20 cellular contexts compared by ENCODE assay signal in genomic region chr5:66469684-66470083, GRCh38.
DNase-seq lines count a peak whose midpoint lies in the region; ATAC-seq and FAIRE-seq lines count a peak whose summit lies in the region.
"Had no signal": no experiment of that assay in that cellular context is flagged by ENCODE, and none has a peak within 500 bp of the region (broad histone marks: within the 10 kb centered on the region; RNA-seq: fewer than 3 reads in every experiment).

No MANE protein-coding gene starts in this region.

- DNase-seq in KBM-7, result peak; percentile 3
- DNase-seq in RKO (ENCODE audit: low spot score), result peak; percentile 19
- DNase-seq in kidney tubule cell (ENCODE audit: low spot score), result peak; percentile 2
- DNase-seq in NCI-H82 (lab: John Stamatoyannopoulos, UW), result no peak
- no peak for DNase-seq in urothelium cell line (ENCODE audit: low spot score)
- DNase-seq: BE2C, GDM1, H7, KG1, NCI-H1105, NCI-H146, NCI-H2029 treated with DMSO at 0.1 percent for 48 hours, NCI-H2171, NCI-H345, NCI-H524, Right ventricle myocardium superior had no signal

- ATAC-seq in GM19463 (IDR thresholded peaks at IDR 0.05; ENCODE audit: unreplicated experiment), result no peak

- in situ Hi-C loops in KBM-7 (cut with MboI; ENCODE audit: low pct_unique_long_range_greater_than_20kb, low sequenced_read_pairs), result no loop called here

- FAIRE-seq in G401.6 (lab: Jason Lieb, UNC) (peak; percentile 37), urothelium cell line (lab: Jason Lieb, UNC) (no peak)
- FAIRE-seq: GM18507, GM19239 had no signal

Comparison
In these comparisons a context has a peak if more than half of its experiments do, and no peak if none do; other contexts are left out.
1. DNase-seq: peak in KBM-7 (single experiment), RKO (single experiment) and kidney tubule cell (single experiment); none in NCI-H82 (single experiment) and urothelium cell line (single experiment).